9 cellular contexts compared by ENCODE assay signal in genomic region chr1:172906778-172907592, GRCh38.
A peak's percentile ranks its signal among the peaks of the same experiment; 100 is the strongest.
DNase-seq lines count a peak whose midpoint lies in the region; ATAC-seq and TF ChIP-seq lines count a peak whose summit lies in the region.
"Had no signal": no experiment of that assay in that cellular context is flagged by ENCODE, and none has a peak within 500 bp of the region (broad histone marks: within the 10 kb centered on the region; RNA-seq: fewer than 3 reads in every experiment).

No MANE protein-coding gene starts in this region.

- no peaks in the 10 kb centered on the region for H3K9me2 ChIP-seq in hepatocyte (replicated peaks; ENCODE audit: insufficient read depth)

- no peak overlapping the region for H3K4me3 ChIP-seq in CD8-positive, alpha-beta T cell (ENCODE audit: low read depth, low read length)
- H3K4me3 ChIP-seq in HUES64 (ENCODE audit: low read length) (no peak overlapping the region), hepatocyte (no peak overlapping the region)
- H3K4me3 ChIP-seq: esophagus squamous epithelium had no signal

- intact Hi-C loops in CD8-positive, alpha-beta T cell (cut with DNase I, micrococcal nuclease): loop anchor here in 1 of 2 experiments (1.0 kb wide), 1 partner anchor 8 kb away; no protein-coding TSS in a partner anchor

- H3K27me3 ChIP-seq in CD8-positive, alpha-beta T cell (ENCODE audit: insufficient read depth, low read length): no peaks in the 10 kb centered on the region
- H3K27me3 ChIP-seq in HUES64 (ENCODE audit: insufficient read depth, low read length) (no peaks in the 10 kb centered on the region), hepatocyte (no peaks in the 10 kb centered on the region)
- H3K27me3 ChIP-seq: esophagus squamous epithelium had no signal

- peak overlapping the region; percentile 27 for H3K4me2 ChIP-seq in hepatocyte

- peaks cover 21% of the 10 kb centered on the region for H3K4me1 Mint-ChIP-seq in CD8-positive, alpha-beta T cell (ENCODE audit: low read depth)
- peaks cover 7% of the 10 kb centered on the region; the same call in 1 of the 2 replicates for H3K4me1 Mint-ChIP-seq in WTC11

- no peaks in the 10 kb centered on the region for H3K9me3 ChIP-seq in CD8-positive, alpha-beta T cell (ENCODE audit: low read length)
- H3K9me3 ChIP-seq in HUES64 (ENCODE audit: insufficient read depth, low read depth, low read length) (peaks cover 12% of the 10 kb centered on the region; the same call in 1 of the 2 replicates), hepatocyte (ENCODE audit: low read depth) (no peaks in the 10 kb centered on the region)

- no peak for TF ChIP-seq CTCF in CD8-positive, alpha-beta T cell (IDR thresholded peaks at IDR 0.05)
- TF ChIP-seq CTCF in WTC11 (IDR thresholded peaks at IDR 0.05) (no peak), hepatocyte (IDR thresholded peaks at IDR 0.05; ENCODE audit: poor library complexity) (no peak)

- no peak overlapping the region for H3K9ac ChIP-seq in HUES64 (ENCODE audit: low read depth, low read length)

- peaks cover 17% of the 10 kb centered on the region for H3K4me1 ChIP-seq in CD8-positive, alpha-beta T cell (ENCODE audit: insufficient read depth, low read length)
- no peaks in the 10 kb centered on the region for H3K4me1 ChIP-seq in HUES64 (ENCODE audit: insufficient read depth, low read length)
- no peaks in the 10 kb centered on the region for H3K4me1 ChIP-seq in hepatocyte (ENCODE audit: insufficient read depth)

- peak; percentile 48 for ATAC-seq in CD8-positive, alpha-beta T cell
- ATAC-seq in WTC11 (no peak), GM18907 (IDR thresholded peaks at IDR 0.05; ENCODE audit: unreplicated experiment) (no peak), HG03159 (IDR thresholded peaks at IDR 0.05; ENCODE audit: unreplicated experiment) (no peak)

- no peaks in the 10 kb centered on the region for H3K79me2 ChIP-seq in hepatocyte

- no peaks in the 10 kb centered on the region for H4K20me1 ChIP-seq in hepatocyte (ENCODE audit: insufficient read depth, poor library complexity, severe bottlenecking)

- CTCF ChIA-PET in CD8-positive, alpha-beta T cell (lab: Charles Lee): interaction anchor here (1.1 to 1.5 kb wide), 2 partner anchors 12 to 81 kb away, joined by 3 to 6 read pairs; no protein-coding TSS in a partner anchor
- CTCF ChIA-PET in WTC11 (lab: Charles Lee): no interaction called here

- H2AFZ ChIP-seq in hepatocyte: no peak overlapping the region

- WGBS in HUES64: 87% methylated on average over 3 of the region's 4 CpGs
- 58% methylated on average over 4 of the region's 4 CpGs for WGBS in hepatocyte (ENCODE audit: low lambda C conversion rate, missing lambda C conversion rate)

- H3K36me3 ChIP-seq in CD8-positive, alpha-beta T cell (ENCODE audit: insufficient read depth, low read length): no peaks in the 10 kb centered on the region
- H3K36me3 ChIP-seq in HUES64 (ENCODE audit: insufficient read depth, low read length) (no peaks in the 10 kb centered on the region), hepatocyte (replicated peaks; ENCODE audit: insufficient read depth, low read depth) (no peaks in the 10 kb centered on the region)
- H3K36me3 ChIP-seq: esophagus squamous epithelium had no signal

- H3K9me3 Mint-ChIP-seq in CD8-positive, alpha-beta T cell: peaks cover 5% of the 10 kb centered on the region
- peaks cover 23% of the 10 kb centered on the region for H3K9me3 Mint-ChIP-seq in WTC11

- peak in 1 of 7 experiments; percentile 30 for DNase-seq in CD8-positive, alpha-beta T cell
- DNase-seq in WTC11 (ENCODE audit: low spot score): no peak
- DNase-seq in hepatocyte (ENCODE audit: low spot score): peak; percentile 43
- no peak for DNase-seq in NCI-H1417 (lab: John Stamatoyannopoulos, UW)
- no peak for DNase-seq in NCI-H146 treated with DMSO at 0.1 percent for 48 hours (lab: John Stamatoyannopoulos, UW; ENCODE audit: unreplicated experiment)
- DNase-seq: esophagus squamous epithelium had no signal

- H3K27ac Mint-ChIP-seq in CD8-positive, alpha-beta T cell: peak overlapping the region; percentile 58
- peak overlapping the region; percentile 23 for H3K27ac Mint-ChIP-seq in WTC11

- H3K27me3 Mint-ChIP-seq in CD8-positive, alpha-beta T cell (ENCODE audit: low read depth): no peaks in the 10 kb centered on the region
- no peaks in the 10 kb centered on the region for H3K27me3 Mint-ChIP-seq in WTC11 (ENCODE audit: low read depth)

- no peak overlapping the region for H3K4me3 Mint-ChIP-seq in CD8-positive, alpha-beta T cell
- H3K4me3 Mint-ChIP-seq in WTC11: no peak overlapping the region

- POLR2A ChIA-PET in CD8-positive, alpha-beta T cell (lab: Charles Lee): interaction anchor here (1.1 to 1.5 kb wide), 2 partner anchors 11 to 13 kb away, joined by 4 to 5 read pairs; no protein-coding TSS in a partner anchor
- POLR2A ChIA-PET in WTC11 (lab: Charles Lee): no interaction called here

- H3K36me3 Mint-ChIP-seq in CD8-positive, alpha-beta T cell: no peaks in the 10 kb centered on the region
- peaks cover 11% of the 10 kb centered on the region for H3K36me3 Mint-ChIP-seq in WTC11

- H3K27ac ChIP-seq in CD8-positive, alpha-beta T cell (ENCODE audit: low read depth, low read length): no peak overlapping the region
- H3K27ac ChIP-seq in HUES64 (ENCODE audit: low read depth, low read length) (peak overlapping the region; percentile 53; the same call in 1 of the 2 replicates), hepatocyte (peak overlapping the region; percentile 51)

TF ChIP-seq in WTC11, 78 proteins besides CTCF, POLR2A, EP300 and RAD21:
- TF ChIP-seq ETV6 (CRISPR knock-in tag; IDR thresholded peaks at IDR 0.05) (no peak), EMX1 (CRISPR knock-in tag; IDR thresholded peaks at IDR 0.05) (no peak), ZNF512 (CRISPR knock-in tag; IDR thresholded peaks at IDR 0.05; ENCODE audit: borderline replicate concordance) (no peak), ZBTB21 (CRISPR knock-in tag; IDR thresholded peaks at IDR 0.05; ENCODE audit: borderline replicate concordance) (no peak), CDX4 (CRISPR knock-in tag; IDR thresholded peaks at IDR 0.05; ENCODE audit: borderline replicate concordance) (no peak), NR2C2 (CRISPR knock-in tag; IDR thresholded peaks at IDR 0.05) (no peak), GTF2I (CRISPR knock-in tag; conservative IDR thresholded peaks at IDR 0.05) (no peak), ZNF317 (CRISPR knock-in tag; IDR thresholded peaks at IDR 0.05; ENCODE audit: borderline replicate concordance, low read depth) (no peak), CREB1 (CRISPR knock-in tag; IDR thresholded peaks at IDR 0.05) (no peak), GABPB1 (CRISPR knock-in tag; IDR thresholded peaks at IDR 0.05) (no peak), NFE2L1 (CRISPR knock-in tag; IDR thresholded peaks at IDR 0.05) (no peak), NFATC4 (CRISPR knock-in tag; IDR thresholded peaks at IDR 0.05) (no peak)
- TF ChIP-seq, protein P1, sequence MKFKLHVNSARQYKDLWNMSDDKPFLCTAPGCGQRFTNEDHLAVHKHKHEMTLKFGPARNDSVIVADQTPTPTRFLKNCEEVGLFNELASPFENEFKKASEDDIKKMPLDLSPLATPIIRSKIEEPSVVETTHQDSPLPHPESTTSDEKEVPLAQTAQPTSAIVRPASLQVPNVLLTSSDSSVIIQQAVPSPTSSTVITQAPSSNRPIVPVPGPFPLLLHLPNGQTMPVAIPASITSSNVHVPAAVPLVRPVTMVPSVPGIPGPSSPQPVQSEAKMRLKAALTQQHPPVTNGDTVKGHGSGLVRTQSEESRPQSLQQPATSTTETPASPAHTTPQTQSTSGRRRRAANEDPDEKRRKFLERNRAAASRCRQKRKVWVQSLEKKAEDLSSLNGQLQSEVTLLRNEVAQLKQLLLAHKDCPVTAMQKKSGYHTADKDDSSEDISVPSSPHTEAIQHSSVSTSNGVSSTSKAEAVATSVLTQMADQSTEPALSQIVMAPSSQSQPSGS (CRISPR knock-in tag; IDR thresholded peaks at IDR 0.05; ENCODE audit: borderline replicate concordance, low read depth): no peak
- TF ChIP-seq, protein P2, sequence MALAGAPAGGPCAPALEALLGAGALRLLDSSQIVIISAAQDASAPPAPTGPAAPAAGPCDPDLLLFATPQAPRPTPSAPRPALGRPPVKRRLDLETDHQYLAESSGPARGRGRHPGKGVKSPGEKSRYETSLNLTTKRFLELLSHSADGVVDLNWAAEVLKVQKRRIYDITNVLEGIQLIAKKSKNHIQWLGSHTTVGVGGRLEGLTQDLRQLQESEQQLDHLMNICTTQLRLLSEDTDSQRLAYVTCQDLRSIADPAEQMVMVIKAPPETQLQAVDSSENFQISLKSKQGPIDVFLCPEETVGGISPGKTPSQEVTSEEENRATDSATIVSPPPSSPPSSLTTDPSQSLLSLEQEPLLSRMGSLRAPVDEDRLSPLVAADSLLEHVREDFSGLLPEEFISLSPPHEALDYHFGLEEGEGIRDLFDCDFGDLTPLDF (CRISPR knock-in tag; IDR thresholded peaks at IDR 0.05): no peak
- TF ChIP-seq, protein P3, sequence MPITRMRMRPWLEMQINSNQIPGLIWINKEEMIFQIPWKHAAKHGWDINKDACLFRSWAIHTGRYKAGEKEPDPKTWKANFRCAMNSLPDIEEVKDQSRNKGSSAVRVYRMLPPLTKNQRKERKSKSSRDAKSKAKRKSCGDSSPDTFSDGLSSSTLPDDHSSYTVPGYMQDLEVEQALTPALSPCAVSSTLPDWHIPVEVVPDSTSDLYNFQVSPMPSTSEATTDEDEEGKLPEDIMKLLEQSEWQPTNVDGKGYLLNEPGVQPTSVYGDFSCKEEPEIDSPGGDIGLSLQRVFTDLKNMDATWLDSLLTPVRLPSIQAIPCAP (CRISPR knock-in tag; IDR thresholded peaks at IDR 0.05): no peak
